Comparison of ENCODE assay signal across 8 cellular contexts in genomic region chr2:207768891-207769596, GRCh38. TPM values are rescaled to one million over a fixed set of nuclear protein-coding genes. Genes with fewer than 3 reads are reported as not detected.
DNase-seq lines count a peak whose midpoint lies in the region; ATAC-seq and TF ChIP-seq lines count a peak whose summit lies in the region.

No MANE protein-coding gene starts in this region.

- no peaks in the 10 kb centered on the region for H4K20me1 ChIP-seq in OCI-LY3 (ENCODE audit: insufficient read depth, low read length)

- TF ChIP-seq CTCF in OCI-LY3 (IDR thresholded peaks at IDR 0.05; ENCODE audit: low read depth, low read length) (no peak), brain (conservative IDR thresholded peaks at IDR 0.05) (no peak)

- peaks cover 61% of the 10 kb centered on the region for H3K4me1 Mint-ChIP-seq in brain

- peaks cover 7% of the 10 kb centered on the region for H3K36me3 Mint-ChIP-seq in brain

- H3K27ac Mint-ChIP-seq in brain: peak overlapping the region in 4 of 5 experiments; percentile 52 to 81 (median 69)

- H3K27me3 ChIP-seq in ACC112 (ENCODE audit: insufficient read depth, low read length) (no peaks in the 10 kb centered on the region), OCI-LY3 (ENCODE audit: low read depth, low read length) (no peaks in the 10 kb centered on the region), layer of hippocampus (ENCODE audit: control insufficient read depth, insufficient read depth, low read length) (no peaks in the 10 kb centered on the region)

- peaks cover 22% of the 10 kb centered on the region for H3K27me3 Mint-ChIP-seq in brain

- H3K4me3 ChIP-seq in ACC112 (ENCODE audit: low read depth, low read length) (peak overlapping the region; percentile 74), OCI-LY3 (ENCODE audit: low read length) (peak overlapping the region; percentile 96)

- H3K9ac ChIP-seq in OCI-LY3 (ENCODE audit: low read length): peak overlapping the region; percentile 77

- H3K9me3 Mint-ChIP-seq in brain: peaks cover 0 to 10% (median 2%) of the 10 kb centered on the region in 5 experiments

- H3K36me3 ChIP-seq in ACC112 (ENCODE audit: insufficient read depth, low read length) (no peaks in the 10 kb centered on the region), OCI-LY3 (replicated peaks; ENCODE audit: low read depth, low read length) (peaks cover 6% of the 10 kb centered on the region)

- H2AFZ ChIP-seq in ACC112 (ENCODE audit: low read length, unreplicated experiment) (peak overlapping the region; percentile 26), OCI-LY3 (ENCODE audit: low read depth, low read length) (peak overlapping the region; percentile 51; the same call in 1 of the 2 replicates)

- H3K4me2 ChIP-seq in OCI-LY3 (ENCODE audit: low read length): peak overlapping the region; percentile 98

- H3K79me2 ChIP-seq in ACC112 (ENCODE audit: control insufficient read depth, insufficient read depth, low read length, unreplicated experiment): no peaks in the 10 kb centered on the region
- no peaks in the 10 kb centered on the region for H3K79me2 ChIP-seq in OCI-LY3 (ENCODE audit: low read length)

- peak; percentile 19 for ATAC-seq in GM18502 (IDR thresholded peaks at IDR 0.05; ENCODE audit: poor library complexity, unreplicated experiment)
- ATAC-seq in HG02970 (IDR thresholded peaks at IDR 0.05; ENCODE audit: low FRiP score, unreplicated experiment): peak; percentile 13

- H3K27ac ChIP-seq in ACC112 (ENCODE audit: low read depth, low read length) (no peak overlapping the region), OCI-LY3 (ENCODE audit: low read length) (no peak overlapping the region), layer of hippocampus (ENCODE audit: low read depth, low read length) (peak overlapping the region; percentile 27)

- H3K4me1 ChIP-seq in ACC112 (ENCODE audit: control insufficient read depth, insufficient read depth, low read length, unreplicated experiment) (no peaks in the 10 kb centered on the region), OCI-LY3 (ENCODE audit: low read length) (peaks cover 23% of the 10 kb centered on the region)

- DNase-seq in stimulated activated CD4-positive, alpha-beta T cell treated with anti-CD3 and anti-CD28 coated beads, Interleukin-4, amount 100 ng/mL, for 24 hours: peak; percentile 18
- DNase-seq in Ammon's horn (ENCODE audit: low spot score): no peak

- no peaks in the 10 kb centered on the region for H3K9me3 ChIP-seq in OCI-LY3 (ENCODE audit: insufficient read depth, low read length)

- peak overlapping the region; percentile 91 to 95 (median 93) for H3K4me3 Mint-ChIP-seq in brain

RNA-seq across cellular contexts. Expression of gene FZD5, which starts 0.7 kb away (rescaled TPM):
- 2.0 TPM for polyA plus RNA-seq in brain (ENCODE audit: insufficient read depth, low read depth, low replicate concordance)

RNA-seq across cellular contexts. Expression of gene CCNYL1, which starts 57.6 kb away (rescaled TPM):
- polyA plus RNA-seq in brain (ENCODE audit: insufficient read depth, low read depth, low replicate concordance): 2.6 TPM
